8 cellular contexts compared by ENCODE assay signal in genomic region chr6:28880894-28881780, GRCh38. TPM values are rescaled to one million over a fixed set of nuclear protein-coding genes. Genes with fewer than 3 reads are reported as not detected.
DNase-seq lines count a peak whose midpoint lies in the region; ATAC-seq, FAIRE-seq and TF ChIP-seq lines count a peak whose summit lies in the region.

No MANE protein-coding gene starts in this region.

- H3K4me3 ChIP-seq in GM12878 (peak overlapping the region; percentile 69), rectal smooth muscle tissue (ENCODE audit: low read length) (peak overlapping the region; percentile 80)

- no peak overlapping the region for H3K27ac ChIP-seq in GM12878 (ENCODE audit: control insufficient read depth, insufficient read depth)
- no peak overlapping the region for H3K27ac ChIP-seq in rectal smooth muscle tissue (ENCODE audit: low read depth, low read length)

- H3K36me3 ChIP-seq in GM12878 (ENCODE audit: control insufficient read depth in 2 of 2, insufficient read depth in 2 of 2, low read length in 1 of 2) (no peaks in the 10 kb centered on the region), rectal smooth muscle tissue (ENCODE audit: control insufficient read depth, insufficient read depth, low read length) (no peaks in the 10 kb centered on the region)

- peak overlapping the region; percentile 91 for H2AFZ ChIP-seq in GM12878 (ENCODE audit: control insufficient read depth, low read depth, low read length)

- H4K20me1 ChIP-seq in GM12878 (ENCODE audit: control insufficient read depth, insufficient read depth), result no peaks in the 10 kb centered on the region

- FAIRE-seq in GM12878 (lab: Jason Lieb, UNC), result no peak

- peak; percentile 65 for ATAC-seq in GM12878
- ATAC-seq in GM19455 (IDR thresholded peaks at IDR 0.05; ENCODE audit: unreplicated experiment), result no peak

- H3K27me3 ChIP-seq in GM12878 (replicated peaks in 1 of 2; ENCODE audit: control insufficient read depth in 2 of 2, insufficient read depth in 2 of 2, low read length in 1 of 2), result peaks cover 0 to 3% of the 10 kb centered on the region in 2 experiments; a peak in 2 of 4 replicates
- no peaks in the 10 kb centered on the region for H3K27me3 ChIP-seq in rectal smooth muscle tissue (ENCODE audit: control insufficient read depth, insufficient read depth, low read length)

- H3K9ac ChIP-seq in GM12878 (ENCODE audit: control insufficient read depth, insufficient read depth, low read length), result peak overlapping the region; percentile 48
- H3K9ac ChIP-seq in rectal smooth muscle tissue (ENCODE audit: low read length), result no peak overlapping the region

- POLR2A ChIA-PET in GM12878 (lab: Charles Lee), result interaction anchor here (0.6 to 1.8 kb wide), 2 partner anchors 42 to 1869 kb away, joined by 3 to 4 read pairs; partner anchors contain the start of gene TRIM27

- CTCF ChIA-PET in GM12878 (lab: Yijun Ruan, JAX), result interaction anchor here (1.3 kb wide), 1 partner anchor 15 kb away, joined by 3 read pairs; no protein-coding TSS in a partner anchor

- DNase-seq in DMS79 treated with DMSO at 0.1 percent for 48 hours (lab: John Stamatoyannopoulos, UW), result peak; percentile 62
- peak; percentile 82 for DNase-seq in M059J (ENCODE audit: low read depth)
- peak; percentile 16 for DNase-seq in T follicular helper cell (ENCODE audit: low read depth)
- no peak for DNase-seq in GM12878 (ENCODE audit: low read depth, low spot score)
- DNase-seq in hypothalamus (lab: John Stamatoyannopoulos, UW), result peak in 47 of 51 donors; percentile 14 to 82 (median 45)
- no peak for DNase-seq in HuH-7.5 (ENCODE audit: low spot score)

- no peak for TF ChIP-seq POLR2A in GM12878 (IDR thresholded peaks at IDR 0.05; ENCODE audit: low read depth, low read length)

- SMC1A ChIA-PET in GM12878 (lab: Charles Lee; ENCODE audit: uncharacterized antibody, unreplicated experiment), result interaction anchor here (0.5 to 2.0 kb wide), 9 partner anchors 10 to 142 kb away, joined by 3 to 7 read pairs (median 3); no protein-coding TSS in a partner anchor

- BruUV-seq in GM12878 (replicated peaks; lab: Mats Ljungman, UMichigan), result no TSS peak

- RAD21 ChIA-PET in GM12878 (lab: Charles Lee; ENCODE audit: unreplicated experiment), result interaction anchor here (1.2 to 1.8 kb wide), 2 partner anchors 15 to 43 kb away, joined by 3 to 4 read pairs; no protein-coding TSS in a partner anchor

- in situ Hi-C loops in GM12878 (cut with MboI), result no loop called here

- intact Hi-C loops in GM12878 (cut with micrococcal nuclease; ENCODE audit: unreplicated experiment), result no loop called here

- H3K79me2 ChIP-seq in GM12878 (ENCODE audit: control insufficient read depth, insufficient read depth, low read length), result no peaks in the 10 kb centered on the region

- no peak for TF ChIP-seq CTCF in GM12878 (IDR thresholded peaks at IDR 0.05 in 2 of 3, conservative IDR thresholded peaks at IDR 0.05 in 1 of 3; ENCODE audit: control insufficient read depth in 2 of 3, extremely low read depth in 1 of 3, insufficient read depth in 1 of 3, low read depth in 3 of 3, low read length in 3 of 3)

- WGBS in GM12878 (ENCODE audit: insufficient coverage, insufficient replicate concordance, low lambda C conversion rate, missing lambda C conversion rate), result 2% methylated on average over 28 of the region's 28 CpGs

- peak in 1 of 2 experiments; percentile 67; a peak in 1 of 4 replicates for TF ChIP-seq EP300 in GM12878 (IDR thresholded peaks at IDR 0.05; ENCODE audit: borderline replicate concordance in 1 of 2, control insufficient read depth in 1 of 2, low read depth in 2 of 2, low read length in 2 of 2)

- no peak for TF ChIP-seq RAD21 in GM12878 (IDR thresholded peaks at IDR 0.05; ENCODE audit: insufficient read depth, low read depth, low read length)

- no peaks in the 10 kb centered on the region; the same call in 2 of the 3 replicates for H3K9me3 ChIP-seq in GM12878 (replicated peaks; ENCODE audit: control insufficient read depth, insufficient read depth, low read length)

- H3K4me1 ChIP-seq in GM12878 (ENCODE audit: control insufficient read depth, insufficient read depth, low read length) (no peaks in the 10 kb centered on the region), rectal smooth muscle tissue (ENCODE audit: control insufficient read depth, insufficient read depth, low read length) (no peaks in the 10 kb centered on the region)

- peak overlapping the region; percentile 93 for H3K4me2 ChIP-seq in GM12878 (ENCODE audit: control insufficient read depth, insufficient read depth)

TF ChIP-seq in GM12878, 131 proteins besides CTCF, POLR2A, EP300 and RAD21 (continues in another document):
- TF ChIP-seq MAX (IDR thresholded peaks at IDR 0.05; ENCODE audit: low read depth, low read length) (no peak), NKRF (conservative IDR thresholded peaks at IDR 0.05) (no peak), ZNF24 (IDR thresholded peaks at IDR 0.05) (peak; percentile 98), NFYA (IDR thresholded peaks at IDR 0.05; ENCODE audit: borderline replicate concordance, low read depth, low read length) (no peak), NBN (IDR thresholded peaks at IDR 0.05) (no peak), ZSCAN29 (IDR thresholded peaks at IDR 0.05) (peak; percentile 90), ZBED1 (IDR thresholded peaks at IDR 0.05; ENCODE audit: borderline replicate concordance) (no peak), RELA (IDR thresholded peaks at IDR 0.05; ENCODE audit: borderline replicate concordance, partially characterized antibody) (no peak), HCFC1 (IDR thresholded peaks at IDR 0.05; ENCODE audit: low read length) (no peak)

RNA-seq across cellular contexts. Expression of gene TRIM27, which starts 42.6 kb away (rescaled TPM):
- total RNA-seq in M059J (2014; rRNA removed; shearing (Covaris generic)), result 88.1 and 104 TPM in 2 replicates
- total RNA-seq in GM12878 (2013; cell fraction: nucleolus; rRNA removed), result 133 and 137 TPM in 2 replicates
- total RNA-seq in GM12878 (2014; rRNA removed) (68.8 and 72.2 TPM in 2 replicates), GM12878 (2014; rRNA removed; fragmentation: Illumina TruSeq; extraction: Trizol) (60.2 and 63.7 TPM in 2 replicates), GM12878 (2021) (53.6 and 55.6 TPM in 2 replicates)
- 27.2 TPM for polyA plus RNA-seq in GM12878 (2011; ENCODE audit: low read depth)
- polyA plus RNA-seq in GM12878 (2011; rRNA removed) (66.3 and 74.7 TPM in 2 replicates), GM12878 (2014; fragmentation: Illumina TruSeq; extraction: Trizol) (47.5 and 52.6 TPM in 2 replicates), GM12878 (2014; fragmentation: Nextera tagmentation; extraction: Ambion mirVana) (10 to 100 TPM; 18.5 to 27.9 TPM), GM12878 (2014; rRNA removed) (51.4 and 56.9 TPM in 2 replicates), GM12878 (2016; fragmentation: Nextera tagmentation; extraction: Ambion mirVana) (10 to 100 TPM; 59.1 to 63.8 TPM)
- 58.3 and 67.5 TPM in 2 replicates for polyA plus RNA-seq in GM12878 (2011; cell fraction: cytosol; rRNA removed)
- polyA plus RNA-seq in GM12878 (2011; cell fraction: nucleus; rRNA removed), result 82.3 and 106 TPM in 2 replicates
- polyA plus RNA-seq in GM12878 (2012), result 24.9 and 32.2 TPM in 2 replicates
- polyA minus RNA-seq in GM12878 (2011; rRNA and poly(A)+ RNA removed), result 81.9 and 93.1 TPM in 2 replicates
- 19.5 and 34.5 TPM in 2 replicates for polyA minus RNA-seq in GM12878 (2011; cell fraction: cytosol; rRNA and poly(A)+ RNA removed)
- polyA minus RNA-seq in GM12878 (2011; cell fraction: nucleus; rRNA and poly(A)+ RNA removed), result 40.5 and 72.7 TPM in 2 replicates

Comparison
In these comparisons a context has a peak if more than half of its experiments do, and no peak if none do; other contexts are left out.
1. DNase-seq: peak in DMS79 treated with DMSO at 0.1 percent for 48 hours (single experiment), M059J (single experiment), T follicular helper cell (single experiment) and hypothalamus (47 of 51); none in GM12878 (single experiment) and HuH-7.5 (single experiment).